In the genomic region with DNA sequence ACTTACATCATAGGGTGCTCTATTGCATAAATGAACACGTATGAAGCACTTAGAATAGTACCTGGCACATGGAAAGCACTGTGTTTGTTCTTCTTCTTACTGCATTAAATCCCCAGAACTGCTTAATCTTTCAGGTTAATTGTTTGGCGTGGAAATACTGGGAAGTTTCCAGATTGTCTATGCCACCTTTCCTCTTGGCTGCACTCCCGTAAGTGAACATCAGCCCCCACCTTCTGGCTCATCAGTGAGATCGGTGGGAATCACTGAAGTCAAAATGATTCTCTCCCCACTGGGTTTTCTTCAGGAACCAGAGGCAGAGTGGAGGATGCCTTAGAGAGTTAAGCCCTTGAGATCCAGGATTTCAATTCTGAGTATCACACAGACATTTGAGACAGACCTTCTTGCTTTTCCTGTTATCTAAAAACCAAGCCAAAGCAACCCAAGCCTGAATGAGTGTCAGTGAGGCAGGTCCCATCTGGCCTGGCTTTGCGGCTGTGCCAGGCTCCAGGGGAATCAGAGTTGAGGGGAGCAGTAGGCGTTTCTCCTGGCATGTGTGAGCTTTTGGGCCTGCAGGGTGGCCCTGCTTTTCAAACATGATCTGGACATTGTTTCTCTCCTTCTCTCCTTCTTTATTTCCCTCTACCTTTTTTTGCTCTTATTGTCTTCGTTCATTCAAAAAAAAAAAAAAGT, we compare ENCODE assay signal across 22 cellular contexts. TPM values are rescaled to one million over a fixed set of nuclear protein-coding genes. Genes with fewer than 3 reads are reported as not detected.
"Had no signal": no experiment of that assay in that cellular context is flagged by ENCODE, and none has a peak within 500 bp of the region (broad histone marks: within the 10 kb centered on the region; RNA-seq: fewer than 3 reads in every experiment).

No MANE protein-coding gene starts in this region.

- H3K27me3 ChIP-seq: esophagus squamous epithelium, foreskin keratinocyte, right lobe of liver, tibial artery, upper lobe of left lung, uterus had no signal

- DNase-seq: effector CD4-positive, alpha-beta T cell; esophagus squamous epithelium; foreskin keratinocyte; immature natural killer cell; kidney; left colon; left ventricle myocardium superior; mesendoderm; naive thymus-derived CD4-positive, alpha-beta T cell; psoas muscle; retina; stimulated activated CD4-positive, alpha-beta T cell treated with anti-CD3 and anti-CD28 coated beads, Interleukin-4, amount 100 ng/mL, for 1 hour; stimulated activated CD8-positive, alpha-beta memory T cell treated with anti-CD3 and anti-CD28 coated beads, Interleukin-4, amount 100 ng/mL, for 48 hours; tibial artery; upper lobe of left lung; uterus had no signal

- ATAC-seq: foreskin keratinocyte; left colon; left ventricle myocardium superior; naive thymus-derived CD4-positive, alpha-beta T cell; psoas muscle; right lobe of liver; stimulated activated effector memory CD8-positive, alpha-beta T cell treated with anti-CD3 and anti-CD28 coated beads, Interleukin-12 subunit alpha, Interleukin-12 subunit beta, amount 100 ng/mL, for 72 hours had no signal

- H3K9me3 ChIP-seq: esophagus squamous epithelium, neutrophil, psoas muscle, right lobe of liver, tibial artery, upper lobe of left lung, uterus had no signal

- H3K4me1 ChIP-seq: foreskin keratinocyte, psoas muscle, right lobe of liver, tibial artery, upper lobe of left lung, uterus had no signal

- H3K4me3 ChIP-seq: coronary artery, esophagus squamous epithelium, lung, psoas muscle, right lobe of liver, tibial artery, upper lobe of left lung, uterus had no signal

- H3K36me3 ChIP-seq: esophagus squamous epithelium, neutrophil, right lobe of liver, tibial artery, upper lobe of left lung, uterus had no signal

- H3K27ac ChIP-seq: coronary artery, foreskin keratinocyte, neutrophil, psoas muscle, right lobe of liver, tibial artery, upper lobe of left lung, uterus had no signal

RNA-seq across cellular contexts. Expression of gene OTOA, which starts 59.1 kb away (rescaled TPM):
- total RNA-seq: dermis microvascular lymphatic vessel endothelial cell, left ventricle myocardium superior had no signal
